ENCODE assay signal across 5 cellular contexts in the genomic region with DNA sequence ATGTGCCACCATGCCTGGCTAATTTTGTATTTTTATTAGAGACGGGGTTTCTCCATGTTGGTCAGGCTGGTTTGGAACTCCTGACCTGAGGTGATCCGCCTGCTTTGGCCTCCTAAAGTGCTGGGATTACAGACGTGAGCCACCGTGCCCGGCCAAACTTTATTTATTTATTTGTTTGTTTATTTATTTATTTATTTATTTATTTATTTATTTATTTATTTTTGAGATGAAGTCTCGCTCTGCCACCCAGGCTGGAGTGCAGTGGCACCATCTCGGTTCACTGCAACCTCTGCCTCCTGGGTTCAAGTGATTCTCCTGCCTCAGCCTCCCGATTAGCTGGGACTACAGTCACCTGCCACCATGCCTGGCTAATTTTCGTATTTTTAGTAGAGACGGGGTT. TPM values are rescaled to one million over a fixed set of nuclear protein-coding genes. Genes with fewer than 3 reads are reported as not detected.
"Had no signal": no experiment of that assay in that cellular context is flagged by ENCODE, and none has a peak within 500 bp of the region (broad histone marks: within the 10 kb centered on the region; RNA-seq: fewer than 3 reads in every experiment).

No MANE protein-coding gene starts in this region.

RNA-seq across cellular contexts. Expression of a gene that starts 7.0 kb away (rescaled TPM):
- total RNA-seq: OCI-LY7, PC-3, PC-9, SK-MEL-5 had no signal
- polyA plus RNA-seq: SK-N-SH had no signal
